In the genomic region with DNA sequence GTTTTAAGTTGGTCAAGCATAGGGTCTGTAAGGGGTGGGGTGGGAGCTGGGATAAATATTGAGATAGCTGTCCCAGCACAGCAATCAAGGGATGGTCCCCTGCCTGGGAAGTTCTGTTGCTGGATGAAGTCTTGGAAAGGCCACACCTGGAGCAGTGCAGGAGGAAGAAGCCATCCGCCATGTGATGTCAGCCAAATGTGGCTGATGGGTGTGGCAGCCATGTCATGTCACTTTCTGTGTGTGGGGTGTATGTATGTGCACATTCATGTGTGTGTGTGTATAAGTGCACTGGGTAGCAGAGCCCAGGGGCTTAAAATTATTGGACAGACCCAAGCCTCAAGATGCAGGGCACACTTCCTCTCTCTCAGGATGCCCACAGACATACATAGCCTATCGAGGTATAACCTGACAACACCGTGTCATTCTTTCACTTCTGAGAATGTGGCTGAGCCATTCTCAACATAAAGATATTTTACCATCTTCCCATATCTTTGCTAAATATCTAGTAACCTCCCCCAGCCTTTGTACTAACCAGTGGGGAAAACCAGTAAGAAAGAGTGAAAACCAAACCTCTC, we compare ENCODE assay signal across 12 cellular contexts. TPM values are rescaled to one million over a fixed set of nuclear protein-coding genes. Genes with fewer than 3 reads are reported as not detected.
DNase-seq lines count a peak whose midpoint lies in the region; ATAC-seq and TF ChIP-seq lines count a peak whose summit lies in the region.
"Had no signal": no experiment of that assay in that cellular context is flagged by ENCODE, and none has a peak within 500 bp of the region (broad histone marks: within the 10 kb centered on the region; RNA-seq: fewer than 3 reads in every experiment).

No MANE protein-coding gene starts in this region.

- H3K27ac Mint-ChIP-seq in activated T-helper 2 cell treated with anti-CD3 and anti-CD28 coated beads, Interferon-gamma antibody, Interleukin-2, Interleukin-4, amounts not matched to agents 10 μg/mL and 5 μg/mL and 100 μg/mL, durations not matched to agents 14 hours and 24 hours and 36 hours = peak overlapping the region; percentile 90
- no peak overlapping the region for H3K27ac Mint-ChIP-seq in type B pancreatic cell

- POLR2A ChIA-PET in GM10248 (lab: Yijun Ruan, JAX) = no interaction called here

- TF ChIP-seq POLR2A in upper lobe of left lung (IDR thresholded peaks at IDR 0.05) = no peak

- H3K4me3 ChIP-seq in right atrium auricular region (no peak overlapping the region), right cardiac atrium (ENCODE audit: low read length) (no peak overlapping the region), upper lobe of left lung (no peak overlapping the region)
- H3K4me3 ChIP-seq: tibial nerve had no signal

- H3K4me1 Mint-ChIP-seq in activated T-helper 2 cell treated with anti-CD3 and anti-CD28 coated beads, Interferon-gamma antibody, Interleukin-2, Interleukin-4, amounts not matched to agents 10 μg/mL and 5 μg/mL and 100 μg/mL, durations not matched to agents 14 hours and 24 hours and 36 hours (ENCODE audit: low read depth) = peaks cover 73% of the 10 kb centered on the region
- H3K4me1 Mint-ChIP-seq in type B pancreatic cell (ENCODE audit: unreplicated experiment) = peaks cover 10% of the 10 kb centered on the region

- H3K4me3 Mint-ChIP-seq in activated T-helper 2 cell treated with anti-CD3 and anti-CD28 coated beads, Interferon-gamma antibody, Interleukin-2, Interleukin-4, amounts not matched to agents 10 μg/mL and 5 μg/mL and 100 μg/mL, durations not matched to agents 14 hours and 24 hours and 36 hours (ENCODE audit: low read depth) = peak overlapping the region; percentile 43
- no peak overlapping the region for H3K4me3 Mint-ChIP-seq in type B pancreatic cell

- peaks cover 97% of the 10 kb centered on the region for H3K36me3 Mint-ChIP-seq in activated T-helper 2 cell treated with anti-CD3 and anti-CD28 coated beads, Interferon-gamma antibody, Interleukin-2, Interleukin-4, amounts not matched to agents 10 μg/mL and 5 μg/mL and 100 μg/mL, durations not matched to agents 14 hours and 24 hours and 36 hours (ENCODE audit: low read depth)
- peaks cover 6% of the 10 kb centered on the region for H3K36me3 Mint-ChIP-seq in type B pancreatic cell

- TF ChIP-seq CTCF in right atrium auricular region (IDR thresholded peaks at IDR 0.05) = no peak
- TF ChIP-seq CTCF in upper lobe of left lung (IDR thresholded peaks at IDR 0.05) = no peak
- no peak for TF ChIP-seq CTCF in type B pancreatic cell (conservative IDR thresholded peaks at IDR 0.05)
- no peak for TF ChIP-seq CTCF in GM10248 (IDR thresholded peaks at IDR 0.05; ENCODE audit: control extremely low read depth, extremely low read depth, low read depth, missing control alignments)

- H3K27ac ChIP-seq in right atrium auricular region (peak overlapping the region; percentile 31 to 48), right cardiac atrium (ENCODE audit: low read length) (no peak overlapping the region), upper lobe of left lung (peak overlapping the region; percentile 61 to 83 (median 76))
- H3K27ac ChIP-seq: WERI-Rb-1 had no signal

- H3K4me1 ChIP-seq in right atrium auricular region = peaks cover 0 to 33% of the 10 kb centered on the region in 2 donors
- peaks cover 9% of the 10 kb centered on the region for H3K4me1 ChIP-seq in right cardiac atrium (ENCODE audit: control insufficient read depth, insufficient read depth, low read length)
- H3K4me1 ChIP-seq in upper lobe of left lung = peaks cover 38 to 62% (median 53%) of the 10 kb centered on the region in 4 donors

- no peaks in the 10 kb centered on the region for H3K27me3 Mint-ChIP-seq in activated T-helper 2 cell treated with anti-CD3 and anti-CD28 coated beads, Interferon-gamma antibody, Interleukin-2, Interleukin-4, amounts not matched to agents 10 μg/mL and 5 μg/mL and 100 μg/mL, durations not matched to agents 14 hours and 24 hours and 36 hours (ENCODE audit: low read depth)
- H3K27me3 Mint-ChIP-seq in type B pancreatic cell = no peaks in the 10 kb centered on the region

- no peak for TF ChIP-seq EP300 in upper lobe of left lung (IDR thresholded peaks at IDR 0.05)

- intact Hi-C loops in right cardiac atrium (cut with DNase I) = loop anchor here in 1 of 4 donors (10.0 kb wide), 1 partner anchor 83 kb away; no protein-coding TSS in a partner anchor
- intact Hi-C loops in activated T-helper 2 cell treated with anti-CD3 and anti-CD28 coated beads, Interferon-gamma antibody, Interleukin-2, Interleukin-4, amounts not matched to agents 10 μg/mL and 5 μg/mL and 100 μg/mL, durations not matched to agents 14 hours and 24 hours and 36 hours (cut with micrococcal nuclease) = loop anchor here (1.0 to 10.0 kb wide), 10 partner anchors 18 to 1227 kb away; a partner anchor contains a TSS

- no peak for ATAC-seq in right cardiac atrium
- peak; percentile 52 for ATAC-seq in HG03045 (IDR thresholded peaks at IDR 0.05; ENCODE audit: unreplicated experiment)
- ATAC-seq in upper lobe of left lung (ENCODE audit: low FRiP score in 2 of 2) = no peak

- DNase-seq in right atrium auricular region (ENCODE audit: low spot score) (no peak), right cardiac atrium (no peak), upper lobe of left lung (no peak), type B pancreatic cell (ENCODE audit: extremely low spot score, unreplicated experiment) (no peak), GM10248 (ENCODE audit: extremely low spot score) (no peak), SIG-M5 (lab: John Stamatoyannopoulos, UW) (no peak)
- no peak for DNase-seq in activated T-helper 2 cell treated with anti-CD3 and anti-CD28 coated beads, Interferon-gamma antibody, Interleukin-2, Interleukin-4, amounts not matched to agents 10 μg/mL and 5 μg/mL and 100 μg/mL, durations not matched to agents 14 hours and 24 hours and 36 hours (ENCODE audit: low spot score)
- DNase-seq: COR-L47, IMR-90, WERI-Rb-1 had no signal

- H3K36me3 ChIP-seq in right atrium auricular region = peaks cover 14% of the 10 kb centered on the region
- H3K36me3 ChIP-seq in upper lobe of left lung = peaks cover 12 to 57% (median 40%) of the 10 kb centered on the region in 4 donors
- H3K36me3 ChIP-seq: WERI-Rb-1 had no signal

- CTCF ChIA-PET in GM10248 (lab: Yijun Ruan, JAX) = interaction anchor here (1.4 to 4.0 kb wide), 4 partner anchors 11 to 161 kb away, joined by 3 to 18 read pairs (median 8); a partner anchor contains a TSS

- no peaks in the 10 kb centered on the region for H3K27me3 ChIP-seq in right atrium auricular region
- H3K27me3 ChIP-seq in right cardiac atrium (ENCODE audit: control insufficient read depth, insufficient read depth) = no peaks in the 10 kb centered on the region
- H3K27me3 ChIP-seq in upper lobe of left lung = no peaks in the 10 kb centered on the region
- H3K27me3 ChIP-seq: tibial nerve had no signal

- WGBS in right cardiac atrium = 88% methylated on average over 3 of the region's 3 CpGs
- 56 to 70% methylated on average over 3 of the region's 3 CpGs for WGBS in upper lobe of left lung, 2 donors

- H3K9me3 ChIP-seq in right atrium auricular region (no peaks in the 10 kb centered on the region), right cardiac atrium (ENCODE audit: control insufficient read depth, low read length) (no peaks in the 10 kb centered on the region), upper lobe of left lung (no peaks in the 10 kb centered on the region)
- H3K9me3 ChIP-seq: tibial nerve had no signal

- H3K9me3 Mint-ChIP-seq in activated T-helper 2 cell treated with anti-CD3 and anti-CD28 coated beads, Interferon-gamma antibody, Interleukin-2, Interleukin-4, amounts not matched to agents 10 μg/mL and 5 μg/mL and 100 μg/mL, durations not matched to agents 14 hours and 24 hours and 36 hours = no peaks in the 10 kb centered on the region
- H3K9me3 Mint-ChIP-seq in type B pancreatic cell = no peaks in the 10 kb centered on the region

RNA-seq across cellular contexts. Expression of a gene that starts 11.4 kb away (rescaled TPM):
- total RNA-seq in right atrium auricular region = 10 to 100 TPM; 12.6 to 15.6 TPM
- 10 to 100 TPM in 3 of 4 donors, 1 to 10 TPM in 1; 9.6 to 23.0 (median 13.3) TPM for total RNA-seq in right cardiac atrium
- polyA plus RNA-seq in right cardiac atrium = 21.2 TPM
- total RNA-seq in activated T-helper 2 cell treated with anti-CD3 and anti-CD28 coated beads, Interferon-gamma antibody, Interleukin-2, Interleukin-4, amounts not matched to agents 10 μg/mL and 5 μg/mL and 100 μg/mL, durations not matched to agents 14 hours and 24 hours and 36 hours = 52.3 and 54.8 TPM in 2 replicates
- 10 to 100 TPM; 41.0 to 95.2 (median 76.8) TPM for total RNA-seq in upper lobe of left lung
- 48.1 and 77.3 TPM in 2 replicates for total RNA-seq in type B pancreatic cell (ENCODE audit: low replicate concordance)
